21 cellular contexts compared by ENCODE assay signal in genomic region chr14:58631720-58632119, GRCh38. TPM values are rescaled to one million over a fixed set of nuclear protein-coding genes. Genes with fewer than 3 reads are reported as not detected.
"Had no signal": no experiment of that assay in that cellular context is flagged by ENCODE, and none has a peak within 500 bp of the region (broad histone marks: within the 10 kb centered on the region; RNA-seq: fewer than 3 reads in every experiment).

No MANE protein-coding gene starts in this region.

- H3K36me3 Mint-ChIP-seq: activated naive CD4-positive, alpha-beta T cell treated with anti-CD3 and anti-CD28 coated beads, Interleukin-2, amount 10 ng/mL, durations not matched to agents 7 days and 5 days; immature natural killer cell; mesothelial cell of epicardium; natural killer cell treated with Interleukin-12 subunit alpha and Interleukin-12 subunit beta and Interleukin-15 and Interleukin-18, amount 100 ng/mL, for 72 hours had no signal

- H3K9me3 ChIP-seq: ascending aorta, breast epithelium, gastrocnemius medialis, heart left ventricle, right atrium auricular region, thyroid gland had no signal

- H3K4me1 Mint-ChIP-seq: immature natural killer cell had no signal

- DNase-seq: activated CD4-positive, alpha-beta T cell treated with anti-CD3 and anti-CD28 coated beads, Interleukin-2, amount 10 ng/mL, durations not matched to agents 7 days and 5 days; activated CD8-positive, alpha-beta T cell treated with anti-CD3 and anti-CD28 coated beads, Interleukin-2, amount 10 ng/mL, durations not matched to agents 7 days and 5 days; activated naive CD4-positive, alpha-beta T cell treated with anti-CD3 and anti-CD28 coated beads, Interleukin-2, amount 10 ng/mL, durations not matched to agents 7 days and 5 days; activated naive CD8-positive, alpha-beta T cell treated with anti-CD3 and anti-CD28 coated beads, Interleukin-2, amount 50 U/mL, for 24 hours; activated T-cell treated with anti-CD3 and anti-CD28 coated beads, Interleukin-2, amount 50 U/mL, for 24 hours; effector CD4-positive, alpha-beta T cell; gastrocnemius medialis; heart left ventricle; immature natural killer cell; stimulated activated CD4-positive, alpha-beta T cell treated with anti-CD3 and anti-CD28 coated beads, Interleukin-2, amount 100 ng/mL, for 24 hours; stimulated activated naive CD4-positive, alpha-beta T cell treated with Interleukin-2 at 50 U/mL for 16 hours; thyroid gland had no signal

- H3K27ac ChIP-seq: ascending aorta, breast epithelium, coronary artery, gastrocnemius medialis, heart left ventricle, right atrium auricular region, thyroid gland had no signal

- H3K9me3 Mint-ChIP-seq: activated CD4-positive, alpha-beta T cell treated with anti-CD3 and anti-CD28 coated beads, Interleukin-2, amount 10 ng/mL, durations not matched to agents 7 days and 5 days; activated naive CD4-positive, alpha-beta T cell treated with anti-CD3 and anti-CD28 coated beads, Interleukin-2, amount 10 ng/mL, durations not matched to agents 7 days and 5 days; activated naive CD8-positive, alpha-beta T cell treated with anti-CD3 and anti-CD28 coated beads, Interleukin-2, amount 50 U/mL, for 24 hours; activated T-cell treated with anti-CD3 and anti-CD28 coated beads, Interleukin-2, amount 50 U/mL, for 24 hours; immature natural killer cell; mesothelial cell of epicardium; natural killer cell treated with Interleukin-12 subunit alpha and Interleukin-12 subunit beta and Interleukin-15 and Interleukin-18, amount 100 ng/mL, for 72 hours; T-helper 1 cell treated with Interleukin-12 subunit alpha and Interleukin-12 subunit beta and Interleukin-4 antibody, amounts not matched to agents 30 μg/mL and 1 μg/mL, for 36 hours had no signal

- H3K27me3 ChIP-seq: ascending aorta, breast epithelium, gastrocnemius medialis, right atrium auricular region, thyroid gland had no signal

- H3K27ac Mint-ChIP-seq: activated CD4-positive, alpha-beta T cell treated with anti-CD3 and anti-CD28 coated beads, Interleukin-2, amount 10 ng/mL, durations not matched to agents 7 days and 5 days; activated CD8-positive, alpha-beta T cell treated with anti-CD3 and anti-CD28 coated beads, Interleukin-2, amount 10 ng/mL, durations not matched to agents 7 days and 5 days; activated naive CD4-positive, alpha-beta T cell treated with anti-CD3 and anti-CD28 coated beads, Interleukin-2, amount 10 ng/mL, durations not matched to agents 7 days and 5 days; activated naive CD8-positive, alpha-beta T cell treated with anti-CD3 and anti-CD28 coated beads, Interleukin-2, amount 50 U/mL, for 24 hours; activated T-cell treated with anti-CD3 and anti-CD28 coated beads, Interleukin-2, amount 50 U/mL, for 24 hours; immature natural killer cell; mesothelial cell of epicardium; natural killer cell treated with Interleukin-12 subunit alpha and Interleukin-12 subunit beta and Interleukin-15 and Interleukin-18, amount 100 ng/mL, for 72 hours; T-helper 1 cell treated with Interleukin-12 subunit alpha and Interleukin-12 subunit beta and Interleukin-4 antibody, amounts not matched to agents 30 μg/mL and 1 μg/mL, for 36 hours had no signal

- H3K4me3 ChIP-seq: ascending aorta, breast epithelium, coronary artery, gastrocnemius medialis, heart left ventricle, right atrium auricular region, thyroid gland had no signal

- H3K4me3 Mint-ChIP-seq: activated CD4-positive, alpha-beta T cell treated with anti-CD3 and anti-CD28 coated beads, Interleukin-2, amount 10 ng/mL, durations not matched to agents 7 days and 5 days; activated CD8-positive, alpha-beta T cell treated with anti-CD3 and anti-CD28 coated beads, Interleukin-2, amount 10 ng/mL, durations not matched to agents 7 days and 5 days; activated naive CD4-positive, alpha-beta T cell treated with anti-CD3 and anti-CD28 coated beads, Interleukin-2, amount 10 ng/mL, durations not matched to agents 7 days and 5 days; activated naive CD8-positive, alpha-beta T cell treated with anti-CD3 and anti-CD28 coated beads, Interleukin-2, amount 50 U/mL, for 24 hours; activated T-cell treated with anti-CD3 and anti-CD28 coated beads, Interleukin-2, amount 50 U/mL, for 24 hours; immature natural killer cell; mesothelial cell of epicardium; natural killer cell treated with Interleukin-12 subunit alpha and Interleukin-12 subunit beta and Interleukin-15 and Interleukin-18, amount 100 ng/mL, for 72 hours; T-helper 1 cell treated with Interleukin-12 subunit alpha and Interleukin-12 subunit beta and Interleukin-4 antibody, amounts not matched to agents 30 μg/mL and 1 μg/mL, for 36 hours had no signal

- ATAC-seq: activated CD4-positive, CD25-positive, alpha-beta regulatory T cell treated with anti-CD3 and anti-CD28 coated beads, Interleukin-2, amount 50 U/mL, for 24 hours; activated CD8-positive, alpha-beta T cell treated with anti-CD3 and anti-CD28 coated beads, Interleukin-2, amount 10 ng/mL, durations not matched to agents 7 days and 5 days; activated naive CD8-positive, alpha-beta T cell treated with anti-CD3 and anti-CD28 coated beads, Interleukin-2, amount 50 U/mL, for 24 hours; esophagus mucosa; gastrocnemius medialis; heart left ventricle; natural killer cell treated with Interleukin-12 subunit alpha and Interleukin-12 subunit beta and Interleukin-15 and Interleukin-18, amount 100 ng/mL, for 72 hours had no signal

- H3K36me3 ChIP-seq: ascending aorta, breast epithelium, gastrocnemius medialis, heart left ventricle, right atrium auricular region, thyroid gland had no signal

- H3K4me1 ChIP-seq: breast epithelium, gastrocnemius medialis had no signal

RNA-seq across cellular contexts. Expression of gene DACT1, which starts 6.0 kb away (rescaled TPM):
- total RNA-seq: natural killer cell treated with Interleukin-12 subunit alpha and Interleukin-12 subunit beta and Interleukin-15 and Interleukin-18, amount 100 ng/mL, for 72 hours had no signal
- polyA plus RNA-seq: immature natural killer cell had no signal
